In genomic region chrX:54171527-54171926, GRCh38 we compare ENCODE assay signal across 26 cellular contexts. TPM values are rescaled to one million over a fixed set of nuclear protein-coding genes. Genes with fewer than 3 reads are reported as not detected.
DNase-seq lines count a peak whose midpoint lies in the region; FAIRE-seq and TF ChIP-seq lines count a peak whose summit lies in the region.
"Had no signal": no experiment of that assay in that cellular context is flagged by ENCODE, and none has a peak within 500 bp of the region (broad histone marks: within the 10 kb centered on the region; RNA-seq: fewer than 3 reads in every experiment).

No MANE protein-coding gene starts in this region.

- no peaks in the 10 kb centered on the region for H3K27me3 ChIP-seq in CD4-positive, alpha-beta memory T cell (ENCODE audit: insufficient read depth, low read length)
- H3K27me3 ChIP-seq: thyroid gland had no signal

- peaks cover 0 to 9% (median 1%) of the 10 kb centered on the region in 4 donors for H3K4me1 Mint-ChIP-seq in CD4-positive, alpha-beta memory T cell

- no peaks in the 10 kb centered on the region for H3K9me3 Mint-ChIP-seq in CD4-positive, alpha-beta memory T cell

- POLR2A ChIA-PET in CD4-positive, alpha-beta memory T cell (lab: Charles Lee; ENCODE audit: partially characterized antibody), result no interaction called here

- no peak overlapping the region for H3K27ac Mint-ChIP-seq in CD4-positive, alpha-beta memory T cell
- H3K27ac Mint-ChIP-seq: activated CD8-positive, alpha-beta T cell treated with anti-CD3 and anti-CD28 coated beads, Interleukin-2, amount 10 ng/mL, durations not matched to agents 7 days and 5 days had no signal

- H3K36me3 ChIP-seq in CD4-positive, alpha-beta memory T cell (ENCODE audit: insufficient read depth, low read length), result no peaks in the 10 kb centered on the region
- H3K36me3 ChIP-seq: thyroid gland had no signal

- H3K4me1 ChIP-seq in CD4-positive, alpha-beta memory T cell (ENCODE audit: insufficient read depth, low read length), result no peaks in the 10 kb centered on the region
- H3K4me1 ChIP-seq: BLaER1, thyroid gland had no signal

- peak; percentile 12 for FAIRE-seq in GM18507 (lab: Jason Lieb, UNC)
- FAIRE-seq: H54 had no signal

- no peak overlapping the region for H3K4me3 Mint-ChIP-seq in CD4-positive, alpha-beta memory T cell
- H3K4me3 Mint-ChIP-seq: activated CD8-positive, alpha-beta T cell treated with anti-CD3 and anti-CD28 coated beads, Interleukin-2, amount 10 ng/mL, durations not matched to agents 7 days and 5 days; naive B cell had no signal

- no peaks in the 10 kb centered on the region for H3K9me3 ChIP-seq in CD4-positive, alpha-beta memory T cell (ENCODE audit: control insufficient read depth in 1 of 2, low read length in 2 of 2)
- H3K9me3 ChIP-seq: BLaER1, thyroid gland had no signal

- H3K36me3 Mint-ChIP-seq in CD4-positive, alpha-beta memory T cell, result peaks cover 5 to 8% of the 10 kb centered on the region in 2 donors

- no peaks in the 10 kb centered on the region for H3K27me3 Mint-ChIP-seq in CD4-positive, alpha-beta memory T cell
- H3K27me3 Mint-ChIP-seq: naive B cell had no signal

- no peak overlapping the region for H3K4me3 ChIP-seq in AG10803 (ENCODE audit: low read length)
- no peak overlapping the region for H3K4me3 ChIP-seq in CD4-positive, alpha-beta memory T cell (ENCODE audit: low read length in 2 of 2)
- H3K4me3 ChIP-seq: BLaER1, dorsolateral prefrontal cortex, thyroid gland had no signal

- intact Hi-C loops in CD4-positive, alpha-beta memory T cell (cut with micrococcal nuclease), result no loop called here

- DNase-seq in AG10803 (ENCODE audit: low read depth), result peak; percentile 84
- no peak for DNase-seq in GM18507 (ENCODE audit: extremely low spot score, insufficient read length, low read depth)
- peak; percentile 69 for DNase-seq in dedifferentiated amniotic fluid mesenchymal stem cell (ENCODE audit: extremely low spot score)
- DNase-seq in myocyte (ENCODE audit: low read depth), result peak; percentile 38
- no peak for DNase-seq in erythroblast (lab: John Stamatoyannopoulos, UW)
- DNase-seq in CD4-positive, alpha-beta memory T cell, result no peak
- DNase-seq in COLO668 (lab: John Stamatoyannopoulos, UW; ENCODE audit: unreplicated experiment), result no peak
- DNase-seq: activated CD8-positive, alpha-beta T cell treated with anti-CD3 and anti-CD28 coated beads, Interleukin-2, amount 10 ng/mL, durations not matched to agents 7 days and 5 days; activated naive CD4-positive, alpha-beta T cell treated with Interleukin-2 at 50 U/mL for 16 hours; anterior cingulate cortex; Calu3; central memory CD4-positive, alpha-beta T cell; dorsolateral prefrontal cortex; IMR-90; mammary epithelial cell; naive B cell; NCI-H146; NCI-H526 treated with DMSO at 0.1 percent for 48 hours; occipital lobe; stimulated activated CD4-positive, alpha-beta T cell treated with anti-CD3 and anti-CD28 coated beads, Interleukin-2, amount 100 ng/mL, for 48 hours; stimulated activated naive CD8-positive, alpha-beta T cell treated with anti-CD3 and anti-CD28 coated beads, Interleukin-15, Interleukin-2, amounts not matched to agents 100 U/mL and 50 U/mL, for 24 hours; SW 1271; thyroid gland had no signal

- no peak overlapping the region for H3K27ac ChIP-seq in CD4-positive, alpha-beta memory T cell (ENCODE audit: low read depth, low read length)
- H3K27ac ChIP-seq: BLaER1, RWPE1, thyroid gland had no signal

- CTCF ChIA-PET in CD4-positive, alpha-beta memory T cell (lab: Charles Lee; ENCODE audit: partially characterized antibody), result no interaction called here

- no peak for TF ChIP-seq CTCF in AG10803 (conservative IDR thresholded peaks at IDR 0.05; ENCODE audit: low read length)

- TF ChIP-seq POLR2A in erythroblast (IDR thresholded peaks at IDR 0.05; ENCODE audit: low read length), result no peak

RNA-seq across cellular contexts. Expression of gene FAM120C, which starts 11.5 kb away (rescaled TPM):
- 19.3 and 22.2 TPM in 2 replicates for total RNA-seq in myocyte
- polyA plus RNA-seq in myocyte (2012), result 5.5 TPM
- total RNA-seq in CD4-positive, alpha-beta memory T cell, result 10 to 100 TPM; 17.6 to 21.1 TPM
- polyA plus RNA-seq in CD4-positive, alpha-beta memory T cell, result 1 to 10 TPM; 4.0 to 5.3 TPM

Comparison
In these comparisons a context has a peak if more than half of its experiments do, and no peak if none do; other contexts are left out.
1. DNase-seq: peak in AG10803 (single experiment), dedifferentiated amniotic fluid mesenchymal stem cell (single experiment) and myocyte (single experiment); none in GM18507 (single experiment), erythroblast (0 of 2), CD4-positive, alpha-beta memory T cell (0 of 5) and COLO668 (single experiment).